ENCODE assay signal across 10 cellular contexts in genomic region chr7:27164381-27165088, GRCh38. TPM values are rescaled to one million over a fixed set of nuclear protein-coding genes. Genes with fewer than 3 reads are reported as not detected.
DNase-seq lines count a peak whose midpoint lies in the region; ATAC-seq, FAIRE-seq and TF ChIP-seq lines count a peak whose summit lies in the region.
"Had no signal": no experiment of that assay in that cellular context is flagged by ENCODE, and none has a peak within 500 bp of the region (broad histone marks: within the 10 kb centered on the region; RNA-seq: fewer than 3 reads in every experiment).

No MANE protein-coding gene starts in this region.

- no peak overlapping the region for H3K4me3 ChIP-seq in astrocyte (ENCODE audit: insufficient read depth, low read depth, low read length)
- peak overlapping the region; percentile 36 for H3K4me3 ChIP-seq in lung

- peak; percentile 37 for DNase-seq in activated T-cell treated with anti-CD3 and anti-CD28 coated beads, Interleukin-2, amount 50 U/mL, for 1 hour
- no peak for DNase-seq in activated T-cell treated with anti-CD3 and anti-CD28 coated beads, Interleukin-2, amount 50 U/mL, for 4 hours
- no peak for DNase-seq in astrocyte (ENCODE audit: low read depth)
- DNase-seq in lung (ENCODE audit: low spot score), result no peak
- no peak for DNase-seq in type B pancreatic cell (ENCODE audit: extremely low spot score, unreplicated experiment)
- no peak for DNase-seq in activated CD4-positive, alpha-beta T cell treated with anti-CD3 and anti-CD28 coated beads, Interleukin-2, amount 50 U/mL, for 1 hour
- DNase-seq in HuH-7.5 (ENCODE audit: low spot score), result no peak
- DNase-seq: DMS153 had no signal

- no peak overlapping the region for H3K9ac ChIP-seq in astrocyte (ENCODE audit: low read length)

- no peaks in the 10 kb centered on the region for H3K4me1 ChIP-seq in astrocyte (ENCODE audit: insufficient read depth, low read length)
- peaks cover 3 to 5% of the 10 kb centered on the region in 2 donors for H3K4me1 ChIP-seq in lung (ENCODE audit: control insufficient read depth in 2 of 2, insufficient read depth in 2 of 2, low read length in 2 of 2)

- H3K36me3 ChIP-seq in astrocyte (ENCODE audit: insufficient read depth, low read length), result no peaks in the 10 kb centered on the region
- H3K36me3 ChIP-seq in lung (ENCODE audit: control insufficient read depth in 2 of 2, insufficient read depth in 2 of 2, low read length in 2 of 2), result no peaks in the 10 kb centered on the region

- no peak for ATAC-seq in activated T-cell treated with anti-CD3 and anti-CD28 coated beads, Interleukin-2, amount 50 U/mL, for 4 hours
- no peak for ATAC-seq in lung (ENCODE audit: insufficient read depth, low FRiP score)
- no peak for ATAC-seq in activated T-helper 17 cell treated with anti-CD3 and anti-CD28 coated beads, Interleukin-2, amount 50 U/mL, for 72 hours (replicated peaks)

- H3K27ac Mint-ChIP-seq in astrocyte (ENCODE audit: unreplicated experiment), result peak overlapping the region; percentile 80
- peak overlapping the region; percentile 14 for H3K27ac Mint-ChIP-seq in type B pancreatic cell
- H3K27ac Mint-ChIP-seq in activated T-helper 17 cell treated with anti-CD3 and anti-CD28 coated beads, Interleukin-2, amount 50 U/mL, for 72 hours, result no peak overlapping the region

- H2AFZ ChIP-seq in astrocyte (ENCODE audit: low read depth, low read length), result no peak overlapping the region

- no peak overlapping the region for H3K4me3 Mint-ChIP-seq in activated T-cell treated with anti-CD3 and anti-CD28 coated beads, Interleukin-2, amount 50 U/mL, for 4 hours
- no peak overlapping the region for H3K4me3 Mint-ChIP-seq in astrocyte (ENCODE audit: unreplicated experiment)
- H3K4me3 Mint-ChIP-seq in type B pancreatic cell, result peak overlapping the region; percentile 79
- no peak overlapping the region for H3K4me3 Mint-ChIP-seq in activated T-helper 17 cell treated with anti-CD3 and anti-CD28 coated beads, Interleukin-2, amount 50 U/mL, for 72 hours

- H4K20me1 ChIP-seq in astrocyte (ENCODE audit: insufficient read depth, low read length), result no peaks in the 10 kb centered on the region

- no peak for FAIRE-seq in astrocyte (lab: Jason Lieb, UNC)

- no peak overlapping the region for H3K27ac ChIP-seq in astrocyte (ENCODE audit: low read depth, low read length)
- H3K27ac ChIP-seq in lung (ENCODE audit: low read depth in 1 of 2, low read length in 1 of 2), result no peak overlapping the region

- no peak for TF ChIP-seq CTCF in astrocyte (IDR thresholded peaks at IDR 0.05; ENCODE audit: insufficient read depth, low read depth, low read length)
- no peak for TF ChIP-seq CTCF in lung (IDR thresholded peaks at IDR 0.05; ENCODE audit: control extremely low read depth, extremely low read depth)
- peak; percentile 56 for TF ChIP-seq CTCF in type B pancreatic cell (conservative IDR thresholded peaks at IDR 0.05)

- no peak overlapping the region for H3K4me2 ChIP-seq in astrocyte (ENCODE audit: low read length)

- WGBS in lung, 2 donors, result 7 to 14% methylated on average over 47 of the region's 47 CpGs

- peaks cover 75% of the 10 kb centered on the region for H3K27me3 Mint-ChIP-seq in activated T-cell treated with anti-CD3 and anti-CD28 coated beads, Interleukin-2, amount 50 U/mL, for 4 hours (ENCODE audit: low read depth)
- H3K27me3 Mint-ChIP-seq in astrocyte (ENCODE audit: low read depth, unreplicated experiment) (peaks cover 76% of the 10 kb centered on the region), type B pancreatic cell (peaks cover 85% of the 10 kb centered on the region)
- peaks cover 53% of the 10 kb centered on the region for H3K27me3 Mint-ChIP-seq in activated T-helper 17 cell treated with anti-CD3 and anti-CD28 coated beads, Interleukin-2, amount 50 U/mL, for 72 hours

- H3K79me2 ChIP-seq in astrocyte (ENCODE audit: insufficient read depth, low read length), result no peaks in the 10 kb centered on the region

- no peaks in the 10 kb centered on the region for H3K9me3 Mint-ChIP-seq in activated T-cell treated with anti-CD3 and anti-CD28 coated beads, Interleukin-2, amount 50 U/mL, for 4 hours
- H3K9me3 Mint-ChIP-seq in astrocyte (ENCODE audit: unreplicated experiment), result peaks cover 25% of the 10 kb centered on the region
- H3K9me3 Mint-ChIP-seq in type B pancreatic cell, result no peaks in the 10 kb centered on the region
- H3K9me3 Mint-ChIP-seq in activated T-helper 17 cell treated with anti-CD3 and anti-CD28 coated beads, Interleukin-2, amount 50 U/mL, for 72 hours, result no peaks in the 10 kb centered on the region

- H3K36me3 Mint-ChIP-seq in activated T-cell treated with anti-CD3 and anti-CD28 coated beads, Interleukin-2, amount 50 U/mL, for 4 hours (ENCODE audit: insufficient read depth), result no peaks in the 10 kb centered on the region
- no peaks in the 10 kb centered on the region for H3K36me3 Mint-ChIP-seq in astrocyte (ENCODE audit: low read depth, unreplicated experiment)
- no peaks in the 10 kb centered on the region for H3K36me3 Mint-ChIP-seq in type B pancreatic cell
- H3K36me3 Mint-ChIP-seq in activated T-helper 17 cell treated with anti-CD3 and anti-CD28 coated beads, Interleukin-2, amount 50 U/mL, for 72 hours (ENCODE audit: low read depth), result peaks cover 15% of the 10 kb centered on the region

- H3K27me3 ChIP-seq in astrocyte (ENCODE audit: insufficient read depth, low read length) (peaks cover 94% of the 10 kb centered on the region), lung (ENCODE audit: control insufficient read depth, insufficient read depth) (peaks cover 3% of the 10 kb centered on the region)

- H3K9me3 ChIP-seq in astrocyte (ENCODE audit: insufficient read depth, low read depth, low read length) (peaks cover 9% of the 10 kb centered on the region), lung (ENCODE audit: control insufficient read depth in 2 of 2, insufficient read depth in 1 of 2, low read length in 1 of 2) (peaks cover 0 to 1% of the 10 kb centered on the region in 2 donors)

- H3K4me1 Mint-ChIP-seq in activated T-cell treated with anti-CD3 and anti-CD28 coated beads, Interleukin-2, amount 50 U/mL, for 4 hours (ENCODE audit: low read depth), result peaks cover 25% of the 10 kb centered on the region
- H3K4me1 Mint-ChIP-seq in astrocyte (ENCODE audit: low read depth, unreplicated experiment), result no peaks in the 10 kb centered on the region
- peaks cover 15% of the 10 kb centered on the region for H3K4me1 Mint-ChIP-seq in type B pancreatic cell (ENCODE audit: unreplicated experiment)
- peaks cover 10% of the 10 kb centered on the region for H3K4me1 Mint-ChIP-seq in activated T-helper 17 cell treated with anti-CD3 and anti-CD28 coated beads, Interleukin-2, amount 50 U/mL, for 72 hours

RNA-seq across cellular contexts. Expression of gene HOXA9, which starts 0.8 kb away (rescaled TPM):
- total RNA-seq in activated T-cell treated with anti-CD3 and anti-CD28 coated beads, Interleukin-2, amount 50 U/mL, for 4 hours, result under 1 TPM in 2 of 3 donors, not detected in 1; 0.28 to 0.76 TPM
- total RNA-seq in astrocyte (not detected in 2 replicates), lung (under 1 TPM; 0.11 to 0.46 TPM), type B pancreatic cell (ENCODE audit: low replicate concordance) (0.67 and 4.1 TPM in 2 replicates)
- polyA plus RNA-seq in lung, result under 1 TPM; 0.40 to 0.85 TPM
- not detected for total RNA-seq in activated T-helper 17 cell treated with anti-CD3 and anti-CD28 coated beads, Interleukin-2, amount 50 U/mL, for 72 hours

RNA-seq across cellular contexts. Expression of gene HOXA7, which starts 8.1 kb away (rescaled TPM):
- total RNA-seq in activated T-cell treated with anti-CD3 and anti-CD28 coated beads, Interleukin-2, amount 50 U/mL, for 4 hours, result not detected
- total RNA-seq in astrocyte, result not detected in 2 replicates
- total RNA-seq in lung, result 1 to 10 TPM; 1.1 to 2.2 TPM
- 1 to 10 TPM; 1.0 to 1.7 TPM for polyA plus RNA-seq in lung
- total RNA-seq in type B pancreatic cell (ENCODE audit: low replicate concordance), result 3.2 and 6.2 TPM in 2 replicates
- not detected for total RNA-seq in activated T-helper 17 cell treated with anti-CD3 and anti-CD28 coated beads, Interleukin-2, amount 50 U/mL, for 72 hours
- polyA plus RNA-seq: liver had no signal

RNA-seq across cellular contexts. Expression of gene HOXA10, which starts 9.6 kb away (rescaled TPM):
- total RNA-seq in activated T-cell treated with anti-CD3 and anti-CD28 coated beads, Interleukin-2, amount 50 U/mL, for 4 hours, result under 1 TPM; 0.08 to 0.14 (median 0.10) TPM
- total RNA-seq in astrocyte (not detected in 2 replicates), lung (under 1 TPM in 1 of 2 donors, not detected in 1; 0.21 TPM), type B pancreatic cell (ENCODE audit: low replicate concordance) (0.29 and 4.9 TPM in 2 replicates)
- under 1 TPM; 0.26 to 0.29 TPM for polyA plus RNA-seq in lung
- total RNA-seq in activated T-helper 17 cell treated with anti-CD3 and anti-CD28 coated beads, Interleukin-2, amount 50 U/mL, for 72 hours, result not detected

RNA-seq across cellular contexts. Expression of gene HOXA3, which starts 12.2 kb away (rescaled TPM):
- total RNA-seq in activated T-cell treated with anti-CD3 and anti-CD28 coated beads, Interleukin-2, amount 50 U/mL, for 4 hours, result not detected
- total RNA-seq in astrocyte (not detected in 2 replicates), lung (10 to 100 TPM; 10.3 to 10.7 TPM), type B pancreatic cell (ENCODE audit: low replicate concordance) (40.5 and 92.8 TPM in 2 replicates)
- polyA plus RNA-seq in lung, result 1 to 10 TPM; 1.9 to 2.3 TPM
- total RNA-seq in activated T-helper 17 cell treated with anti-CD3 and anti-CD28 coated beads, Interleukin-2, amount 50 U/mL, for 72 hours, result not detected

RNA-seq across cellular contexts. Expression of gene HOXA6, which starts 17.0 kb away (rescaled TPM):
- not detected for total RNA-seq in activated T-cell treated with anti-CD3 and anti-CD28 coated beads, Interleukin-2, amount 50 U/mL, for 4 hours
- not detected in 2 replicates for total RNA-seq in astrocyte
- 1 to 10 TPM; 4.7 to 7.7 TPM for total RNA-seq in lung
- under 1 TPM; 0.49 to 0.94 TPM for polyA plus RNA-seq in lung
- total RNA-seq in type B pancreatic cell (ENCODE audit: low replicate concordance), result 4.2 and 10.9 TPM in 2 replicates
- total RNA-seq in activated T-helper 17 cell treated with anti-CD3 and anti-CD28 coated beads, Interleukin-2, amount 50 U/mL, for 72 hours, result not detected
- polyA plus RNA-seq: liver had no signal
